27 cellular contexts compared by ENCODE assay signal in genomic region chr1:242398351-242398750, GRCh38.
"Had no signal": no experiment of that assay in that cellular context is flagged by ENCODE, and none has a peak within 500 bp of the region (broad histone marks: within the 10 kb centered on the region; RNA-seq: fewer than 3 reads in every experiment).

No MANE protein-coding gene starts in this region.

- H3K4me2 ChIP-seq: smooth muscle cell had no signal

- H3K4me3 ChIP-seq: heart left ventricle, left ventricle myocardium inferior, lung, mucosa of descending colon, pancreas, psoas muscle, right atrium auricular region, right lobe of liver, smooth muscle cell, suprapubic skin, thoracic aorta, tibial artery, uterus had no signal

- DNase-seq: heart left ventricle; hypothalamus; immature natural killer cell; kidney; left ventricle myocardium inferior; midbrain; mucosa of descending colon; naive thymus-derived CD4-positive, alpha-beta T cell; nucleus accumbens; pancreas; psoas muscle; right lobe of liver; stimulated activated CD4-positive, alpha-beta T cell treated with anti-CD3 and anti-CD28 coated beads, Interleukin-1b, Interleukin-23, amount 100 ng/mL, for 48 hours; stimulated activated CD4-positive, alpha-beta T cell treated with anti-CD3 and anti-CD28 coated beads, Interleukin-2, amount 100 ng/mL, for 48 hours; stimulated activated CD4-positive, alpha-beta T cell treated with anti-CD3 and anti-CD28 coated beads, Interleukin-4, amount 100 ng/mL, for 4 hours; stimulated activated CD8-positive, alpha-beta memory T cell treated with anti-CD3 and anti-CD28 coated beads, Interleukin-4, amount 100 ng/mL, for 48 hours; stimulated activated naive CD4-positive, alpha-beta T cell treated with Interleukin-2 at 50 U/mL for 16 hours; stimulated activated naive CD8-positive, alpha-beta T cell treated with anti-CD3 and anti-CD28 coated beads, Interleukin-15, amount 100 ng/mL, for 72 hours; tibial artery; uterus had no signal

- H3K9me3 ChIP-seq: heart left ventricle, left ventricle myocardium inferior, pancreas, psoas muscle, right atrium auricular region, right lobe of liver, suprapubic skin, thoracic aorta, tibial artery, uterus had no signal

- H3K4me1 ChIP-seq: heart left ventricle, left ventricle myocardium inferior, pancreas, psoas muscle, right atrium auricular region, right lobe of liver, suprapubic skin, tibial artery, uterus had no signal

- H3K36me3 ChIP-seq: heart left ventricle, left ventricle myocardium inferior, pancreas, right atrium auricular region, right lobe of liver, suprapubic skin, thoracic aorta, tibial artery, uterus had no signal

- H3K27ac ChIP-seq: heart left ventricle, left ventricle myocardium inferior, pancreas, psoas muscle, right atrium auricular region, right lobe of liver, suprapubic skin, thoracic aorta, tibial artery, uterus had no signal

- ATAC-seq: heart left ventricle; mucosa of descending colon; naive thymus-derived CD4-positive, alpha-beta T cell; natural killer cell treated with Interleukin-12 subunit alpha and Interleukin-12 subunit beta and Interleukin-15 and Interleukin-18, amount 100 ng/mL, for 72 hours; pancreas; psoas muscle; right lobe of liver; stimulated activated memory B cell treated with anti-CD40 and anti-IgM and Interleukin-4, amounts not matched to agents 10 μg/mL and 1 μg/mL and 100 μg/mL, for 72 hours; stimulated activated naive CD8-positive, alpha-beta T cell treated with anti-CD3 and anti-CD28 coated beads, Interleukin-15, amount 100 ng/mL, for 72 hours had no signal
